9 cellular contexts compared by ENCODE assay signal in genomic region chrX:102606115-102606514, GRCh38.
"Had no signal": no experiment of that assay in that cellular context is flagged by ENCODE, and none has a peak within 500 bp of the region (broad histone marks: within the 10 kb centered on the region; RNA-seq: fewer than 3 reads in every experiment).

No MANE protein-coding gene starts in this region.

- H2AFZ ChIP-seq: GM23248 had no signal

- H3K27ac ChIP-seq: GM23248, HL-60 had no signal

- FAIRE-seq: K562 had no signal

- ATAC-seq: HCT116, K562 had no signal

- H3K4me1 ChIP-seq: HAP-1 had no signal

- H3K9ac ChIP-seq: GM23248 had no signal

- H3K9me3 ChIP-seq: HAP-1 had no signal

- DNase-seq: GM23248, GOT3, H7, IMR-90, KG1 had no signal

- H3K4me3 ChIP-seq: GM23248, HAP-1, K562 had no signal
